ENCODE assay signal across 8 cellular contexts in the genomic region with DNA sequence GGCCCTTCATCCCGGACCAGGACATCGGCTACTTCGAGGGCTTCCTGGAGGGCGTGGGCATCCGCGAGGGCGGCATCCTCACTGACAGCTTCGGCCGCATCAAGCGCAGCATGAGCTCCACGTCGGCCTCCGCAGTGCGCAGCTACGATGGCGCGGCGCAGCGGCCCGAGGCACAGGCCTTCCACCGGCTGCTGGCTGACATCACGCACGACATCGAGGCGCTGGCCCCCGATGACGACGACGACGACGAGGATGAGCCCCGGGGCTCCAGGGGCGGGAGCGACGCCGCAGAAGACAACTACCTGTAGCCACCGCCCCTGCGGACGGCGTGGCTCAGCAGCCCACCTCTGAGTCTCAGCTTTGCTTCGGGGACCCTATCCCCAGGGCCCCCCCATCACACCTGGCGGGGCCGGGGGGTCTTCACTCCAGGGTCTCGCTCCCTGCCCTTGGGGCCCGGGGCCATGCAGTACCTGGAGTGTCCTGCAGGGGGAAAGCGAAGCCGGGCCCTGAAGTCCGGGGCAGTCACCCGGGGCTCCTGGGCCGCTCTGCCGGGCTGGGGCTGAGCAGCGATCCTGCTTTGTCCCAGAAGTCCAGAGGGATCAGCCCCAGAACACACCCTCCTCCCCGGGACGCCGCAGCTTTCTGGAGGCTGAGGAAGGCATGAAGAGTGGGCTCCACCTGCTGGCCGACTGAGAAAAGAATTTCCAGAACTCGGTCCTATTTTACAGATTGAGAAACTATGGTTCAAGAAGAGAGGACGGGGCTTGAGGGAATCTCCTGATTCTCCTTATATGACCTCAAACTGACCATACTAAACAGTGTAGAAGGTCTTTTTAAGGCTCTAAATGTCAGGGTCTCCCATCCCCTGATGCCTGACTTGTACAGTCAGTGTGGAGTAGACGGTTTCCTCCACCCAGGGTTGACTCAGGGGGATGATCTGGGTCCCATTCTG. TPM values are rescaled to one million over a fixed set of nuclear protein-coding genes. Genes with fewer than 3 reads are reported as not detected.
DNase-seq lines count a peak whose midpoint lies in the region; ATAC-seq and TF ChIP-seq lines count a peak whose summit lies in the region.

No MANE protein-coding gene starts in this region.

- WGBS in esophagus squamous epithelium, 2 donors: 21 to 28% methylated on average over 4 of the region's 59 CpGs

- TF ChIP-seq CTCF in PC-3 (conservative IDR thresholded peaks at IDR 0.05; ENCODE audit: low read depth, low read length): peak; percentile 94
- TF ChIP-seq CTCF in esophagus squamous epithelium (IDR thresholded peaks at IDR 0.05): peak; percentile 80 to 98 (median 92)

- no peak overlapping the region for H3K27ac ChIP-seq in PC-3 (ENCODE audit: low read length)
- H3K27ac ChIP-seq in esophagus squamous epithelium: no peak overlapping the region
- H3K27ac ChIP-seq in naive thymus-derived CD4-positive, alpha-beta T cell (ENCODE audit: low read depth, low read length): no peak overlapping the region

- peak; percentile 99 for ATAC-seq in PC-3
- peak; percentile 68 for ATAC-seq in naive thymus-derived CD4-positive, alpha-beta T cell
- no peak for ATAC-seq in HG03095 (IDR thresholded peaks at IDR 0.05; ENCODE audit: unreplicated experiment)

- H3K4me1 Mint-ChIP-seq in naive thymus-derived CD4-positive, alpha-beta T cell: peaks cover 0 to 4% (median 0%) of the 10 kb centered on the region in 7 donors
- H3K4me1 Mint-ChIP-seq in stimulated activated naive CD8-positive, alpha-beta T cell treated with anti-CD3 and anti-CD28 coated beads, Interleukin-15, Interleukin-2, amounts not matched to agents 100 ng/mL and 50 ng/mL, for 24 hours (ENCODE audit: low read depth): peaks cover 5% of the 10 kb centered on the region

- H3K27me3 ChIP-seq in PC-3 (ENCODE audit: low read length) (peaks cover 47% of the 10 kb centered on the region), esophagus squamous epithelium (peaks cover 0 to 60% (median 2%) of the 10 kb centered on the region in 4 donors)
- H3K27me3 ChIP-seq in naive thymus-derived CD4-positive, alpha-beta T cell (ENCODE audit: control insufficient read depth in 2 of 2, insufficient read depth in 2 of 2, low read length in 2 of 2): no peaks in the 10 kb centered on the region

- CTCF ChIA-PET in PC-3 (lab: Charles Lee): interaction anchor here (0.7 kb wide), 2 partner anchors 24 to 178 kb away, joined by 3 to 6 read pairs; no protein-coding TSS in a partner anchor
- CTCF ChIA-PET in naive thymus-derived CD4-positive, alpha-beta T cell (lab: Charles Lee): interaction anchor here (0.7 to 3.9 kb wide), 8 partner anchors 10 to 208 kb away, joined by 3 to 35 read pairs (median 3); no protein-coding TSS in a partner anchor

- intact Hi-C loops in PC-3 (cut with micrococcal nuclease): loop anchor here (1.0 to 5.0 kb wide), 3 partner anchors 79 to 209 kb away; a partner anchor contains a TSS
- intact Hi-C loops in esophagus squamous epithelium (cut with DNase I): loop anchor here (5.0 kb wide), 1 partner anchor 61 kb away; no protein-coding TSS in a partner anchor
- intact Hi-C loops in naive thymus-derived CD4-positive, alpha-beta T cell (cut with micrococcal nuclease): loop anchor here (1.0 to 5.0 kb wide), 6 partner anchors 13 to 622 kb away; a partner anchor contains a TSS

- peak overlapping the region; percentile 42 for H3K4me2 ChIP-seq in PC-3 (ENCODE audit: low read length)

- peak overlapping the region; percentile 15 for H2AFZ ChIP-seq in PC-3 (ENCODE audit: low read length)

- no peaks in the 10 kb centered on the region for H3K79me2 ChIP-seq in PC-3 (ENCODE audit: low read length)

- no peak overlapping the region for H3K9ac ChIP-seq in PC-3 (ENCODE audit: low read length)

- no peaks in the 10 kb centered on the region for H4K20me1 ChIP-seq in PC-3 (ENCODE audit: low read length)

- no TSS peak for BruUV-seq in PC-3 (replicated peaks; lab: Mats Ljungman, UMichigan)

- peaks cover 16 to 62% (median 29%) of the 10 kb centered on the region in 5 donors for H3K27me3 Mint-ChIP-seq in naive thymus-derived CD4-positive, alpha-beta T cell
- peaks cover 12% of the 10 kb centered on the region for H3K27me3 Mint-ChIP-seq in stimulated activated naive CD8-positive, alpha-beta T cell treated with anti-CD3 and anti-CD28 coated beads, Interleukin-15, Interleukin-2, amounts not matched to agents 100 ng/mL and 50 ng/mL, for 24 hours

- no peaks in the 10 kb centered on the region for H3K9me2 ChIP-seq in PC-3 (replicated peaks; ENCODE audit: low read length)

- POLR2A ChIA-PET in PC-3 (lab: Charles Lee; ENCODE audit: unreplicated experiment): no interaction called here
- POLR2A ChIA-PET in naive thymus-derived CD4-positive, alpha-beta T cell (lab: Charles Lee): interaction anchor here (1.1 kb wide), 1 partner anchor 11 kb away, joined by 3 read pairs; no protein-coding TSS in a partner anchor

- H3K4me1 ChIP-seq in PC-3 (ENCODE audit: insufficient read depth, low read length) (no peaks in the 10 kb centered on the region), esophagus squamous epithelium (peaks cover 0 to 12% (median 9%) of the 10 kb centered on the region in 3 donors)
- peaks cover 0 to 4% of the 10 kb centered on the region in 2 donors for H3K4me1 ChIP-seq in naive thymus-derived CD4-positive, alpha-beta T cell (ENCODE audit: control insufficient read depth in 2 of 2, insufficient read depth in 2 of 2, low read length in 2 of 2)

- peak; percentile 61 for DNase-seq in DMS114 treated with DMSO at 0.1 percent for 48 hours (lab: John Stamatoyannopoulos, UW; ENCODE audit: unreplicated experiment)
- DNase-seq in KG1 (lab: John Stamatoyannopoulos, UW): peak; percentile 38
- peak; percentile 84 for DNase-seq in PC-3
- DNase-seq in activated T-cell treated with anti-CD3 and anti-CD28 coated beads, Interleukin-2, amount 50 U/mL, for 1 hour: peak; percentile 64
- DNase-seq in esophagus squamous epithelium (lab: John Stamatoyannopoulos, UW): no peak
- DNase-seq in naive thymus-derived CD4-positive, alpha-beta T cell: peak; percentile 22 to 67 (median 50)

- no peaks in the 10 kb centered on the region for H3K9me3 ChIP-seq in PC-3 (ENCODE audit: low read length)
- H3K9me3 ChIP-seq in esophagus squamous epithelium: no peaks in the 10 kb centered on the region
- H3K9me3 ChIP-seq in naive thymus-derived CD4-positive, alpha-beta T cell (ENCODE audit: control insufficient read depth in 2 of 3, low read length in 3 of 3): no peaks in the 10 kb centered on the region

- H3K36me3 Mint-ChIP-seq in naive thymus-derived CD4-positive, alpha-beta T cell: no peaks in the 10 kb centered on the region
- H3K36me3 Mint-ChIP-seq in stimulated activated naive CD8-positive, alpha-beta T cell treated with anti-CD3 and anti-CD28 coated beads, Interleukin-15, Interleukin-2, amounts not matched to agents 100 ng/mL and 50 ng/mL, for 24 hours (ENCODE audit: low read depth): no peaks in the 10 kb centered on the region

- no peak overlapping the region for H3K27ac Mint-ChIP-seq in naive thymus-derived CD4-positive, alpha-beta T cell
- no peak overlapping the region for H3K27ac Mint-ChIP-seq in stimulated activated naive CD8-positive, alpha-beta T cell treated with anti-CD3 and anti-CD28 coated beads, Interleukin-15, Interleukin-2, amounts not matched to agents 100 ng/mL and 50 ng/mL, for 24 hours

- no peaks in the 10 kb centered on the region for H3K36me3 ChIP-seq in PC-3 (ENCODE audit: low read depth, low read length)
- no peaks in the 10 kb centered on the region for H3K36me3 ChIP-seq in esophagus squamous epithelium
- no peaks in the 10 kb centered on the region for H3K36me3 ChIP-seq in naive thymus-derived CD4-positive, alpha-beta T cell (ENCODE audit: control insufficient read depth in 2 of 3, insufficient read depth in 3 of 3, low read length in 3 of 3)

- no peaks in the 10 kb centered on the region for H3F3A ChIP-seq in PC-3 (ENCODE audit: low read length, unreplicated experiment)

- TF ChIP-seq POLR2A in esophagus squamous epithelium (IDR thresholded peaks at IDR 0.05): no peak

- peak overlapping the region in 8 of 10 donors; percentile 29 to 66 (median 52) for H3K4me3 Mint-ChIP-seq in naive thymus-derived CD4-positive, alpha-beta T cell
- peak overlapping the region; percentile 32 for H3K4me3 Mint-ChIP-seq in stimulated activated naive CD8-positive, alpha-beta T cell treated with anti-CD3 and anti-CD28 coated beads, Interleukin-15, Interleukin-2, amounts not matched to agents 100 ng/mL and 50 ng/mL, for 24 hours

- H3K4me3 ChIP-seq in PC-3 (ENCODE audit: low read length) (no peak overlapping the region; the same call in 1 of the 2 replicates), esophagus squamous epithelium (peak overlapping the region in 3 of 4 donors; percentile 18 to 54 (median 21))
- peak overlapping the region; percentile 35 for H3K4me3 ChIP-seq in naive thymus-derived CD4-positive, alpha-beta T cell (ENCODE audit: low read length)

- peaks cover 0 to 2% (median 0%) of the 10 kb centered on the region in 11 donors for H3K9me3 Mint-ChIP-seq in naive thymus-derived CD4-positive, alpha-beta T cell
- no peaks in the 10 kb centered on the region for H3K9me3 Mint-ChIP-seq in stimulated activated naive CD8-positive, alpha-beta T cell treated with anti-CD3 and anti-CD28 coated beads, Interleukin-15, Interleukin-2, amounts not matched to agents 100 ng/mL and 50 ng/mL, for 24 hours

RNA-seq across cellular contexts. Expression of a gene that starts 20.8 kb away (rescaled TPM):
- total RNA-seq in PC-3 (2014; rRNA removed) (not detected in 2 replicates), esophagus squamous epithelium (10 to 100 TPM in 2 of 4 donors, 1 to 10 TPM in 2; 3.0 to 16.9 (median 6.7) TPM)
- 100 to 1,000 TPM in 1 of 5 experiments, 10 to 100 TPM in 1, 1 to 10 TPM in 2, under 1 TPM in 1; 0.51 to 129 (median 1.9) TPM for total RNA-seq in naive thymus-derived CD4-positive, alpha-beta T cell
- polyA plus RNA-seq in naive thymus-derived CD4-positive, alpha-beta T cell: under 1 TPM; 0.09 to 0.46 TPM

RNA-seq across cellular contexts. Expression of a gene that starts 21.0 kb away (rescaled TPM):
- total RNA-seq in PC-3 (2014; rRNA removed) (not detected in 2 replicates), esophagus squamous epithelium (1 to 10 TPM in 3 of 4 donors, under 1 TPM in 1; 0.80 to 4.8 (median 3.1) TPM)
- total RNA-seq in naive thymus-derived CD4-positive, alpha-beta T cell: not detected
- not detected for polyA plus RNA-seq in naive thymus-derived CD4-positive, alpha-beta T cell
